Comparison of ENCODE assay signal across 8 cellular contexts in genomic region chr15:22981336-22981840, GRCh38. TPM values are rescaled to one million over a fixed set of nuclear protein-coding genes. Genes with fewer than 3 reads are reported as not detected.
DNase-seq lines count a peak whose midpoint lies in the region; ATAC-seq and TF ChIP-seq lines count a peak whose summit lies in the region.
"Had no signal": no experiment of that assay in that cellular context is flagged by ENCODE, and none has a peak within 500 bp of the region (broad histone marks: within the 10 kb centered on the region; RNA-seq: fewer than 3 reads in every experiment).

No MANE protein-coding gene starts in this region.

- no peaks in the 10 kb centered on the region for H3K36me3 Mint-ChIP-seq in activated CD8-positive, alpha-beta T cell treated with anti-CD3 and anti-CD28 coated beads, Interleukin-2, amount 10 ng/mL, durations not matched to agents 7 days and 5 days (ENCODE audit: low read depth)

- H3K27ac Mint-ChIP-seq in activated CD8-positive, alpha-beta T cell treated with anti-CD3 and anti-CD28 coated beads, Interleukin-2, amount 10 ng/mL, durations not matched to agents 7 days and 5 days: no peak overlapping the region

- POLR2A ChIA-PET in activated CD8-positive, alpha-beta T cell treated with anti-CD3 and anti-CD28 coated beads, Interleukin-2, amount 10 ng/mL, durations not matched to agents 7 days and 5 days (lab: Charles Lee): no interaction called here

- TF ChIP-seq POLR2A in spleen (IDR thresholded peaks at IDR 0.05): no peak

- H3K4me1 ChIP-seq in HAP-1 (peaks cover 6% of the 10 kb centered on the region), iPS-18a (ENCODE audit: control insufficient read depth, low read depth, low read length) (no peaks in the 10 kb centered on the region), spleen (peaks cover 5 to 36% (median 21%) of the 10 kb centered on the region in 6 donors)

- in situ Hi-C loops in HAP-1 (cut with MboI; ENCODE audit: low sequenced_read_pairs): no loop called here

- H3K4me1 Mint-ChIP-seq in activated CD8-positive, alpha-beta T cell treated with anti-CD3 and anti-CD28 coated beads, Interleukin-2, amount 10 ng/mL, durations not matched to agents 7 days and 5 days (ENCODE audit: low read depth): peaks cover 12% of the 10 kb centered on the region

- TF ChIP-seq CTCF in spleen (IDR thresholded peaks at IDR 0.05 in 8 of 11, conservative IDR thresholded peaks at IDR 0.05 in 3 of 11): no peak

- 93 to 98% (median 95%) methylated on average over 20 of the region's 20 CpGs for WGBS in spleen, 5 donors

- no peak for DNase-seq in HAP-1 (ENCODE audit: low spot score in 2 of 2)
- no peak for DNase-seq in activated CD8-positive, alpha-beta T cell treated with anti-CD3 and anti-CD28 coated beads, Interleukin-2, amount 10 ng/mL, durations not matched to agents 7 days and 5 days
- peak; percentile 39 for DNase-seq in spleen
- DNase-seq in NCI-H2081 (lab: John Stamatoyannopoulos, UW): no peak
- DNase-seq in inferior parietal cortex (ENCODE audit: extremely low spot score): no peak

- CTCF ChIA-PET in activated CD8-positive, alpha-beta T cell treated with anti-CD3 and anti-CD28 coated beads, Interleukin-2, amount 10 ng/mL, durations not matched to agents 7 days and 5 days (lab: Charles Lee): interaction anchor here (1.5 kb wide), 1 partner anchor 55 kb away, joined by 3 read pairs; no protein-coding TSS in a partner anchor

- no peak for ATAC-seq in activated CD8-positive, alpha-beta T cell treated with anti-CD3 and anti-CD28 coated beads, Interleukin-2, amount 10 ng/mL, durations not matched to agents 7 days and 5 days
- no peak for ATAC-seq in activated CD4-positive, CD25-positive, alpha-beta regulatory T cell treated with anti-CD3 and anti-CD28 coated beads, Interleukin-2, amount 50 U/mL, for 24 hours

- H3K4me3 Mint-ChIP-seq in activated CD8-positive, alpha-beta T cell treated with anti-CD3 and anti-CD28 coated beads, Interleukin-2, amount 10 ng/mL, durations not matched to agents 7 days and 5 days: peak overlapping the region; percentile 62

- intact Hi-C loops in spleen (cut with DNase I; ENCODE audit: low total_unique reads): loop anchor here (10.0 kb wide), 1 partner anchor 53 kb away; the partner anchor contains the start of gene TUBGCP5

- H3K27me3 ChIP-seq in HAP-1 (ENCODE audit: low read depth) (no peaks in the 10 kb centered on the region), iPS-18a (ENCODE audit: control insufficient read depth, insufficient read depth, low read length) (peaks cover 42% of the 10 kb centered on the region), spleen (replicated peaks in 1 of 7) (peaks cover 0 to 31% (median 20%) of the 10 kb centered on the region in 7 donors)

- H3K9ac ChIP-seq in iPS-18a (ENCODE audit: low read length): no peak overlapping the region

- H3K27ac ChIP-seq in iPS-18a (ENCODE audit: low read length) (no peak overlapping the region), spleen (no peak overlapping the region)
- H3K27ac ChIP-seq: HL-60 had no signal

- H3K9me3 Mint-ChIP-seq in activated CD8-positive, alpha-beta T cell treated with anti-CD3 and anti-CD28 coated beads, Interleukin-2, amount 10 ng/mL, durations not matched to agents 7 days and 5 days (ENCODE audit: insufficient read depth): no peaks in the 10 kb centered on the region

- H3K4me3 ChIP-seq in HAP-1: peak overlapping the region; percentile 76
- H3K4me3 ChIP-seq in iPS-18a (ENCODE audit: low read length): peak overlapping the region; percentile 67
- H3K4me3 ChIP-seq in spleen: peak overlapping the region in 3 of 8 donors; percentile 79 to 96 (median 93)

- H3K9me3 ChIP-seq in HAP-1 (no peaks in the 10 kb centered on the region), iPS-18a (ENCODE audit: control insufficient read depth, low read depth, low read length) (no peaks in the 10 kb centered on the region), spleen (no peaks in the 10 kb centered on the region)

- H3K27me3 Mint-ChIP-seq in activated CD8-positive, alpha-beta T cell treated with anti-CD3 and anti-CD28 coated beads, Interleukin-2, amount 10 ng/mL, durations not matched to agents 7 days and 5 days (ENCODE audit: low read depth): peaks cover 21% of the 10 kb centered on the region

- H3K36me3 ChIP-seq in HAP-1 (replicated peaks) (no peaks in the 10 kb centered on the region; the same call in 1 of the 2 replicates), iPS-18a (ENCODE audit: control insufficient read depth, low read depth, low read length) (no peaks in the 10 kb centered on the region), spleen (no peaks in the 10 kb centered on the region)

RNA-seq across cellular contexts. Expression of gene CYFIP1, which starts 1.2 kb away (rescaled TPM):
- total RNA-seq in activated CD8-positive, alpha-beta T cell treated with anti-CD3 and anti-CD28 coated beads, Interleukin-2, amount 10 ng/mL, durations not matched to agents 7 days and 5 days: 1 to 10 TPM; 8.8 to 9.3 TPM
- total RNA-seq in spleen: 100 to 1,000 TPM in 3 of 7 donors, 10 to 100 TPM in 4; 75.2 to 139 (median 90.6) TPM
- polyA plus RNA-seq in spleen: 10 to 100 TPM; 11.5 to 30.3 (median 14.2) TPM

RNA-seq across cellular contexts. Expression of gene TUBGCP5, which starts 58.0 kb away (rescaled TPM):
- 10 to 100 TPM; 25.3 to 27.3 TPM for total RNA-seq in activated CD8-positive, alpha-beta T cell treated with anti-CD3 and anti-CD28 coated beads, Interleukin-2, amount 10 ng/mL, durations not matched to agents 7 days and 5 days
- total RNA-seq in spleen: 10 to 100 TPM; 15.5 to 27.5 (median 19.5) TPM
- polyA plus RNA-seq in spleen: 1 to 10 TPM; 4.6 to 7.0 (median 6.9) TPM

Comparison
In these comparisons a context has a peak if more than half of its experiments do, and no peak if none do; other contexts are left out.
1. RNA of gene CYFIP1, which starts 1.2 kb away (total RNA-seq): 75.2 to 139 TPM in spleen; 8.8 to 9.3 TPM in activated CD8-positive, alpha-beta T cell treated with anti-CD3 and anti-CD28 coated beads, Interleukin-2, amount 10 ng/mL, durations not matched to agents 7 days and 5 days; every median in the first group is over 4 times any median in the second.